In the genomic region with DNA sequence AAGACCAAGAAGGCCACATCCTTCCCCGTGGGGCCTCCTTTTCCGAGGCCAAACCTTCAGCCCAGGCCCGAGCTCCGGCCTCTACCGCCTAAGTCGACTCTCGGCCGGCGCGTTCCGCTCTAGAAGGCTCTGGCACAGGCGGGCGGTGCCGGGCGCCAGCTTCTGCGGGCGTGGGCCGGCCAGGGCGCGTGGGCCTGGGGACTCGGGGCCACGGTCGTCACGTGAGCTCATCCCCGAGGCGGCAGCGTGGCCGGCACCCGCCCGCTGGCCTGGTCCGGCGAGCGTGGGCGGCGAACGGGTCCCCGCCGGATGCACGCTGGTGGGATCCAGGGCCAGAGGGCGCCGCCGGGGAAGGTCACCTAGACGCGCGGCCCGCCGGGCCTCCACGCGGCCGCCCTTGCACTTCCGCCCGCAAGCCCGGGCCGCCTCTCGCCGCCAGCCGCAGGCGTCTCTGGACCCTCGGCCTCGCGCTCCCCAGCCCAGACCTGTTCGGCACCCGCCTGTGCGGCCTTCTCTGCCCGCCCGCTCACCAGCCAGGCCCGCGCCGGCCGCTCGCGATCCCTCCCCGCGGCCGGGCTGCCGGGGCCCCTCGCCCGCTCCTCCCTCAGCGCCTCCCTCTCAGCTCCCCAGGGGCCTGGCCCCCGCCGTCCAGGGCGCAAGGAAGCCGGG, we compare ENCODE assay signal across 8 cellular contexts. TPM values are rescaled to one million over a fixed set of nuclear protein-coding genes. Genes with fewer than 3 reads are reported as not detected.
DNase-seq lines count a peak whose midpoint lies in the region; ATAC-seq and TF ChIP-seq lines count a peak whose summit lies in the region.

No MANE protein-coding gene starts in this region.

- H3K4me1 Mint-ChIP-seq in CD4-positive, CD25-positive, alpha-beta regulatory T cell, result peaks cover 17 to 55% (median 37%) of the 10 kb centered on the region in 4 donors

- H3K27me3 ChIP-seq in CD4-positive, CD25-positive, alpha-beta regulatory T cell (ENCODE audit: control insufficient read depth, insufficient read depth, low read length), result no peaks in the 10 kb centered on the region
- no peaks in the 10 kb centered on the region for H3K27me3 ChIP-seq in right lobe of liver

- intact Hi-C loops in right lobe of liver (cut with DNase I), result no loop called here

- peaks cover 7% of the 10 kb centered on the region for H3K27me3 Mint-ChIP-seq in CD4-positive, CD25-positive, alpha-beta regulatory T cell

- no peaks in the 10 kb centered on the region for H3K9me3 Mint-ChIP-seq in CD4-positive, CD25-positive, alpha-beta regulatory T cell

- ATAC-seq in CD4-positive, CD25-positive, alpha-beta regulatory T cell (ENCODE audit: low read depth in 2 of 2), result peak in 1 of 2 donors; percentile 0
- ATAC-seq in GM19395 (IDR thresholded peaks at IDR 0.05; ENCODE audit: unreplicated experiment), result peak; percentile 35
- ATAC-seq in HG03460 (IDR thresholded peaks at IDR 0.05; ENCODE audit: unreplicated experiment), result peak; percentile 28
- ATAC-seq in right lobe of liver, result peak; percentile 36 to 56 (median 52)

- peaks cover 3% of the 10 kb centered on the region for H3K36me3 ChIP-seq in CD4-positive, CD25-positive, alpha-beta regulatory T cell (ENCODE audit: control insufficient read depth, insufficient read depth, low read length)
- H3K36me3 ChIP-seq in right lobe of liver, result no peaks in the 10 kb centered on the region

- H3K4me3 ChIP-seq in CD4-positive, CD25-positive, alpha-beta regulatory T cell (ENCODE audit: low read depth, low read length), result peak overlapping the region; percentile 85
- H3K4me3 ChIP-seq in coronary artery (peak overlapping the region; percentile 86), right lobe of liver (peak overlapping the region; percentile 83 to 95 (median 89))

- WGBS in right lobe of liver (ENCODE audit: insufficient coverage, low coverage, low lambda C conversion rate, missing lambda C conversion rate), result 3% methylated on average over 6 of the region's 83 CpGs

- peak; percentile 36 for TF ChIP-seq POLR2A in right lobe of liver (IDR thresholded peaks at IDR 0.05)

- peak overlapping the region; percentile 94 to 98 (median 95) for H3K4me3 Mint-ChIP-seq in CD4-positive, CD25-positive, alpha-beta regulatory T cell

- H3K27ac Mint-ChIP-seq in CD4-positive, CD25-positive, alpha-beta regulatory T cell, result peak overlapping the region; percentile 26 to 98 (median 94)

- peak in 2 of 3 donors; percentile 27 to 54 for DNase-seq in CD4-positive, CD25-positive, alpha-beta regulatory T cell
- peak; percentile 10 for DNase-seq in activated CD4-positive, CD25-positive, alpha-beta regulatory T cell treated with anti-CD3 and anti-CD28 coated beads, Interleukin-2, amount 50 U/mL, for 16 hours (ENCODE audit: low read depth, low spot score)
- peak; percentile 86 for DNase-seq in coronary artery (ENCODE audit: low spot score)
- DNase-seq in right lobe of liver, result peak; percentile 76 to 80 (median 76)
- peak in 2 of 3 experiments; percentile 22 to 53 for DNase-seq in stimulated activated CD4-positive, alpha-beta T cell treated with anti-CD3 and anti-CD28 coated beads, TNF-alpha, amount 100 ng/mL, for 24 hours (ENCODE audit: low read depth in 3 of 3)
- DNase-seq in T1000 (lab: John Stamatoyannopoulos, UW), result no peak

- no peak for TF ChIP-seq CTCF in coronary artery (IDR thresholded peaks at IDR 0.05)
- TF ChIP-seq CTCF in right lobe of liver (IDR thresholded peaks at IDR 0.05), result no peak

- H3K27ac ChIP-seq in CD4-positive, CD25-positive, alpha-beta regulatory T cell (ENCODE audit: insufficient read depth, low read length, poor library complexity, severe bottlenecking), result peak overlapping the region; percentile 94
- H3K27ac ChIP-seq in coronary artery, result peak overlapping the region; percentile 98 to 100
- H3K27ac ChIP-seq in right lobe of liver, result peak overlapping the region; percentile 97 to 98 (median 97)

- no peaks in the 10 kb centered on the region for H3K36me3 Mint-ChIP-seq in CD4-positive, CD25-positive, alpha-beta regulatory T cell

- no peaks in the 10 kb centered on the region for H3K9me3 ChIP-seq in CD4-positive, CD25-positive, alpha-beta regulatory T cell (ENCODE audit: control insufficient read depth in 2 of 2, low read length in 2 of 2)
- H3K9me3 ChIP-seq in right lobe of liver, result no peaks in the 10 kb centered on the region

- H3K4me1 ChIP-seq in CD4-positive, CD25-positive, alpha-beta regulatory T cell (ENCODE audit: control insufficient read depth, insufficient read depth, low read length, poor library complexity, severe bottlenecking), result peaks cover 31% of the 10 kb centered on the region
- H3K4me1 ChIP-seq in right lobe of liver, result peaks cover 0 to 44% (median 19%) of the 10 kb centered on the region in 4 donors

RNA-seq across cellular contexts. Expression of gene VDAC1, which starts 0.7 kb away (rescaled TPM):
- total RNA-seq in CD4-positive, CD25-positive, alpha-beta regulatory T cell, result 56.0 TPM
- 100 to 1,000 TPM in 2 of 4 donors, 10 to 100 TPM in 2; 85.4 to 104 (median 97.6) TPM for polyA plus RNA-seq in CD4-positive, CD25-positive, alpha-beta regulatory T cell
- 100 to 1,000 TPM; 101 to 209 (median 128) TPM for total RNA-seq in right lobe of liver

RNA-seq across cellular contexts. Expression of gene C5orf15, which starts 35.7 kb away (rescaled TPM):
- total RNA-seq in CD4-positive, CD25-positive, alpha-beta regulatory T cell, result 12.9 TPM
- 10 to 100 TPM; 24.0 to 34.8 (median 26.8) TPM for polyA plus RNA-seq in CD4-positive, CD25-positive, alpha-beta regulatory T cell
- total RNA-seq in right lobe of liver, result 10 to 100 TPM; 15.0 to 37.5 (median 24.4) TPM
